Comparison of ENCODE assay signal across 9 cellular contexts in the genomic region with DNA sequence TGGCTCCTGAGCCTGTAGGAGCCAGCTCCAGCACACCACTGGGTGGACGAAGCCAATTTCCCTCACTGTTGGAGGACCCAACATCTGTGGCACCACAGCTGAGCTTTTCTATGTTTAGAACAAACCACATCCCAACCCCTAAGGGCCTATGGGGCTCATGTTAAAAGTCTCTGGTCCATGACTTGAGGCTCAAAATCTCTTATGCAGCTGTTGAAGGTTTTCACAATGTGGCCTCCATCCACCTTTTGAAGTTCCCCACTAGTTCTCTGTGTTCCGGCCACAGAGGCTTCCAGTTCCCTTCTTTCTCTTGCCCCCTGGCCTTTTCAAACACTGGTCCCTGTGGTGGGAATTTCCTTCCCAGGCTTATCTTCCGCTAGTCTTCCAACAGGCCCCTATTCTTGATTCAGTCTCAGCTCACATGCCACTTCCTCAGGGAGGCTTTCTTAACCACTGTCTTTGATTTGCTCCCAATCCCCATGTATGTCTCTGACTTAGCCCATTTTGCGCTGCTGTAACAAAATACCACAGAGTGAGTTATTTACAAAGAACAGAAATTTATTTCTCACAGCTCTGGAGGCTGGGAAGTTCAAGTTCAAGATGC. TPM values are rescaled to one million over a fixed set of nuclear protein-coding genes. Genes with fewer than 3 reads are reported as not detected.
DNase-seq lines count a peak whose midpoint lies in the region; ATAC-seq, FAIRE-seq and TF ChIP-seq lines count a peak whose summit lies in the region.
"Had no signal": no experiment of that assay in that cellular context is flagged by ENCODE, and none has a peak within 500 bp of the region (broad histone marks: within the 10 kb centered on the region; RNA-seq: fewer than 3 reads in every experiment).

No MANE protein-coding gene starts in this region.

- FAIRE-seq in GM12892 (lab: Jason Lieb, UNC), result peak; percentile 92

- H3K27ac ChIP-seq in mammary epithelial cell (ENCODE audit: insufficient read depth, low read depth, low read length) (peak overlapping the region; percentile 80), prostate gland (no peak overlapping the region), psoas muscle (no peak overlapping the region)

- H4K20me1 ChIP-seq in mammary epithelial cell (ENCODE audit: insufficient read depth, low read length), result no peaks in the 10 kb centered on the region

- DNase-seq in GM12892 (ENCODE audit: insufficient read length) (peak; percentile 50), mammary epithelial cell (no peak), prostate gland (ENCODE audit: low spot score) (no peak), erythroblast (lab: John Stamatoyannopoulos, UW) (no peak), NCI-H1930 (lab: John Stamatoyannopoulos, UW) (no peak), psoas muscle (no peak)

- H3K4me1 ChIP-seq in mammary epithelial cell (ENCODE audit: insufficient read depth, low read length) (peaks cover 60% of the 10 kb centered on the region), prostate gland (replicated peaks) (no peaks in the 10 kb centered on the region), psoas muscle (peaks cover 7% of the 10 kb centered on the region)

- CTCF ChIA-PET in mammary epithelial cell (lab: Charles Lee; ENCODE audit: low non-redundant PET), result interaction anchor here (0.6 kb wide), 1 partner anchor 130 kb away, joined by 6 read pairs; no protein-coding TSS in a partner anchor

- dilution Hi-C loops in mammary epithelial cell (cut with HindIII; ENCODE audit: low sequenced_read_pairs), result loop anchor here (5.0 kb wide), 1 partner anchor 141 kb away; no protein-coding TSS in a partner anchor

- no peak for TF ChIP-seq POLR2A in GM12892 (IDR thresholded peaks at IDR 0.05; ENCODE audit: low read depth, low read length)
- no peak for TF ChIP-seq POLR2A in prostate gland (IDR thresholded peaks at IDR 0.05)
- TF ChIP-seq POLR2A in erythroblast (IDR thresholded peaks at IDR 0.05; ENCODE audit: low read length), result no peak

- no peak overlapping the region for H3K9ac ChIP-seq in mammary epithelial cell (ENCODE audit: insufficient read depth, low read length)

- no peaks in the 10 kb centered on the region for H3K79me2 ChIP-seq in mammary epithelial cell (ENCODE audit: insufficient read depth, low read length)

- H3K4me2 ChIP-seq in mammary epithelial cell (ENCODE audit: insufficient read depth, low read depth, low read length), result no peak overlapping the region

- no peak for TF ChIP-seq CTCF in mammary epithelial cell (conservative IDR thresholded peaks at IDR 0.05 in 1 of 2, IDR thresholded peaks at IDR 0.05 in 1 of 2; ENCODE audit: extremely low read depth in 1 of 2, insufficient read depth in 1 of 2, low read depth in 1 of 2, low read length in 2 of 2)
- no peak for TF ChIP-seq CTCF in prostate gland (IDR thresholded peaks at IDR 0.05)
- TF ChIP-seq CTCF in psoas muscle (IDR thresholded peaks at IDR 0.05), result no peak

- H3K27me3 ChIP-seq in mammary epithelial cell (ENCODE audit: insufficient read depth, low read length) (no peaks in the 10 kb centered on the region), prostate gland (replicated peaks; ENCODE audit: insufficient read depth) (no peaks in the 10 kb centered on the region), psoas muscle (ENCODE audit: insufficient read depth in 3 of 3, low read length in 2 of 3) (no peaks in the 10 kb centered on the region)

- no TSS peak for BruUV-seq in mammary epithelial cell (replicated peaks; lab: Mats Ljungman, UMichigan)

- H3K36me3 ChIP-seq in mammary epithelial cell (ENCODE audit: insufficient read depth, low read length), result no peaks in the 10 kb centered on the region
- no peaks in the 10 kb centered on the region for H3K36me3 ChIP-seq in prostate gland
- no peaks in the 10 kb centered on the region for H3K36me3 ChIP-seq in psoas muscle (ENCODE audit: insufficient read depth in 1 of 2, low read depth in 1 of 2)

- intact Hi-C loops in mammary epithelial cell (cut with micrococcal nuclease), result loop anchor here (10.0 kb wide), 2 partner anchors 314 to 644 kb away; partner anchors contain the start of gene RCAN3
- intact Hi-C loops in prostate gland (cut with DNase I), result no loop called here
- intact Hi-C loops in psoas muscle (cut with DNase I), result no loop called here

- peak; percentile 58 for ATAC-seq in GM21447 (IDR thresholded peaks at IDR 0.05; ENCODE audit: unreplicated experiment)
- peak; percentile 41 for ATAC-seq in HG03565 (IDR thresholded peaks at IDR 0.05; ENCODE audit: unreplicated experiment)
- no peak for ATAC-seq in psoas muscle
- ATAC-seq: Panc1 had no signal

- WGBS in mammary epithelial cell (ENCODE audit: low coverage, missing lambda C conversion rate), result 100% methylated on average over 4 of the region's 4 CpGs
- 94% methylated on average over 4 of the region's 4 CpGs for WGBS in prostate gland
- 84 to 88% (median 87%) methylated on average over 4 of the region's 4 CpGs for WGBS in psoas muscle, 3 donors

- no peak overlapping the region for H2AFZ ChIP-seq in mammary epithelial cell (ENCODE audit: low read depth, low read length)

- no peak overlapping the region for H3K4me3 ChIP-seq in mammary epithelial cell (replicated peaks in 1 of 3; ENCODE audit: insufficient read depth in 1 of 3, low read depth in 2 of 3, low read length in 3 of 3)
- H3K4me3 ChIP-seq in prostate gland, result no peak overlapping the region
- H3K4me3 ChIP-seq in psoas muscle, result no peak overlapping the region

- in situ Hi-C loops in mammary epithelial cell (cut with MboI; ENCODE audit: low sequenced_read_pairs in 2 of 2), result loop anchor here in 1 of 2 donors (25.0 kb wide), 1 partner anchor 446 kb away; the partner anchor contains the start of gene SRRM1

- no peaks in the 10 kb centered on the region for H3K9me3 ChIP-seq in mammary epithelial cell (replicated peaks; ENCODE audit: insufficient read depth, low read length)
- H3K9me3 ChIP-seq in prostate gland, result no peaks in the 10 kb centered on the region
- H3K9me3 ChIP-seq in psoas muscle, result no peaks in the 10 kb centered on the region

RNA-seq across cellular contexts. Expression of gene IFNLR1, which starts 4.0 kb away (rescaled TPM):
- 5.3 TPM for polyA plus RNA-seq in GM12892 (2012; ENCODE audit: missing spikeins)
- 10 to 100 TPM in 1 of 2 donors, 1 to 10 TPM in 1; 7.8 to 12.5 TPM for total RNA-seq in mammary epithelial cell
- polyA plus RNA-seq in mammary epithelial cell, result 5.9 TPM
- 9.1 TPM for polyA minus RNA-seq in mammary epithelial cell
- 1 to 10 TPM; 6.6 to 9.2 TPM for total RNA-seq in prostate gland
- 1 to 10 TPM; 1.1 to 3.9 (median 2.1) TPM for total RNA-seq in psoas muscle
- polyA plus RNA-seq in psoas muscle, result 1 to 10 TPM in 2 of 3 donors, under 1 TPM in 1; 0.05 to 2.0 (median 1.9) TPM

RNA-seq across cellular contexts. Expression of gene IL22RA1, which starts 48.1 kb away (rescaled TPM):
- not detected for polyA plus RNA-seq in GM12892 (2012; ENCODE audit: missing spikeins)
- total RNA-seq in mammary epithelial cell, result 1 to 10 TPM in 1 of 2 donors, under 1 TPM in 1; 0.50 to 3.3 TPM
- polyA plus RNA-seq in mammary epithelial cell, result 2.7 TPM
- 0.62 TPM for polyA minus RNA-seq in mammary epithelial cell
- total RNA-seq in prostate gland, result 1 to 10 TPM in 1 of 2 donors, under 1 TPM in 1; 0.82 to 1.0 TPM
- under 1 TPM in 3 of 4 donors, not detected in 1; 0.08 to 0.19 (median 0.13) TPM for total RNA-seq in psoas muscle
- polyA plus RNA-seq in psoas muscle, result under 1 TPM in 1 of 3 donors, not detected in 2; 0.26 TPM

Comparison
In these comparisons a context has a peak if more than half of its experiments do, and no peak if none do; other contexts are left out.
1. ATAC-seq: peak in GM21447 (single experiment) and HG03565 (single experiment); none in psoas muscle (0 of 4).